ENCODE assay signal across 8 cellular contexts in the genomic region with DNA sequence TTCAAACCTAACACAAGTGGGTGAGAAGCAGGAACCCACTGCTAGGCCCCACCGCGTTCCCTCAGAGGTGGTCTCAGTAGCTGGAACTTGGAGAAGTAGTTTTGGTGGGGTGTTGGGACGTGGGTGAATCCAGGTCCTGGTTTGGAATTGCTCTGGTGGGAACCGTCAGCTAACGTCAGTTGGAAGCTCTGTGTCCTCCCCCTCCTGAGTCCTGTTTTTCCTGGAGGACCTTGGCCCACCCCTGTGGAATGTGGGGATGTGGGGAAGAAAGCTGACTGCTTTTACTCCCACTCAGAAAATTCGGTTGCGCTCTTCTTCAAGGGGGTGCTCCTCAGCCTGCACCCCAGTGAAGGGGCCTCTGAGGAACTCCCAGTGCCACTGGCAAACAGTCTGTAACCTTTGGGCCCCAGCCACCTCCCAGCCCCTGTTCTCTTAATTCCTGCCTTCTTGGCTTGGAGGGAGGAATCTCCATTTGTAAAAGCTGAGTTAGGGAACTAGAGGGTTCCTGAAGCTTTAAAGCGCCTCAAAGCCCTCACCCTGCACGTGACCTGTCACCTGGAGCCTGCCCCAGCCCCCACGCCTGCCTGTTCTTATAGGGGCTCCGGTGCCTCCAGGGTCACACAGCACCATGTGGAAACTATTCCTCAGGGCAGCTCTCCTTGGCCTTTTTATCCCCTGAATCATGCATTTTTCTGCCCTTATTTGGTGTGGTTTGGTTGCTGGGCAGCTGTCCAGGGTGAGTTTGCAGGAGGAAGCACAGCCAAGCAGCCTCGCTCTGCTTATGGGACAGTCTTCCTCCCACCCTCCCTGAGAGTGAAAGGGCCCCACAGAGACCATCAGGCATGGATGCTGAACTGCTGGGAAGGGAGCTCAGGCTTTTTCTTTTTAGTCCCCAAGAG. TPM values are rescaled to one million over a fixed set of nuclear protein-coding genes. Genes with fewer than 3 reads are reported as not detected.
DNase-seq lines count a peak whose midpoint lies in the region; ATAC-seq and TF ChIP-seq lines count a peak whose summit lies in the region.

No MANE protein-coding gene starts in this region.

- H3K4me2 ChIP-seq in BLaER1 treated with 17β-estradiol and CSF1 and Interleukin-3, amounts not matched to agents 10 nM and 100 nM = peak overlapping the region; percentile 40 to 95 (median 80); a peak in 20 of 22 replicates

- peak overlapping the region in 3 of 11 experiments; percentile 61 to 83 (median 75); a peak in 7 of 22 replicates for H3K27ac ChIP-seq in BLaER1 treated with 17β-estradiol and CSF1 and Interleukin-3, amounts not matched to agents 10 nM and 100 nM
- peak overlapping the region; percentile 81 for H3K27ac ChIP-seq in urinary bladder (ENCODE audit: low read depth)

- peak overlapping the region; percentile 36 for H3K4me3 Mint-ChIP-seq in mesothelial cell of epicardium

- H3K36me3 Mint-ChIP-seq in mesothelial cell of epicardium = peaks cover 11% of the 10 kb centered on the region

- H3K27ac Mint-ChIP-seq in mesothelial cell of epicardium = peak overlapping the region; percentile 99

- TF ChIP-seq CTCF in epithelial cell of esophagus (IDR thresholded peaks at IDR 0.05; ENCODE audit: insufficient read depth, low read depth, low read length, missing control alignments) = no peak
- no peak for TF ChIP-seq CTCF in mesothelial cell of epicardium (IDR thresholded peaks at IDR 0.05; ENCODE audit: unreplicated experiment)

- H3K4me1 Mint-ChIP-seq in mesothelial cell of epicardium = peaks cover 77% of the 10 kb centered on the region

- H3K9ac ChIP-seq in BLaER1 treated with 17β-estradiol and CSF1 and Interleukin-3, amounts not matched to agents 10 nM and 100 nM = peak overlapping the region in 5 of 11 experiments; percentile 13 to 75 (median 58); a peak in 8 of 22 replicates

- H3K36me3 ChIP-seq in BLaER1 treated with 17β-estradiol and CSF1 and Interleukin-3, amounts not matched to agents 10 nM and 100 nM = peaks cover 0 to 73% (median 0%) of the 10 kb centered on the region in 11 experiments; a peak in 7 of 22 replicates
- no peaks in the 10 kb centered on the region for H3K36me3 ChIP-seq in urinary bladder (ENCODE audit: insufficient read depth)

- WGBS in urinary bladder = 11% methylated on average over 12 of the region's 12 CpGs

- H3K27me3 ChIP-seq in BLaER1 treated with 17β-estradiol and CSF1 and Interleukin-3, amounts not matched to agents 10 nM and 100 nM = no peaks in the 10 kb centered on the region

- DNase-seq in RPMI7951 (ENCODE audit: low read depth) (peak; percentile 98), epithelial cell of esophagus (ENCODE audit: low read depth) (peak; percentile 83), mesothelial cell of epicardium (ENCODE audit: low spot score in 2 of 2, unreplicated experiment in 2 of 2) (peak; percentile 51 to 78), germinal center (ENCODE audit: low spot score) (no peak), activated gamma-delta T cell treated with Interleukin-2 at 50 U/mL for 16 hours (no peak)

- no peaks in the 10 kb centered on the region for H3K9me3 Mint-ChIP-seq in mesothelial cell of epicardium

- H3K4me1 ChIP-seq in BLaER1 treated with 17β-estradiol and CSF1 and Interleukin-3, amounts not matched to agents 10 nM and 100 nM = peaks cover 28 to 65% (median 45%) of the 10 kb centered on the region in 10 experiments
- H3K4me1 ChIP-seq in urinary bladder (ENCODE audit: insufficient read depth) = no peaks in the 10 kb centered on the region

- 0 out of 20 replicates have a peak overlapping the region, but pooled peaks of 1 of the 10 experiments have one; percentile 12 for H3K4me3 ChIP-seq in BLaER1 treated with 17β-estradiol and CSF1 and Interleukin-3, amounts not matched to agents 10 nM and 100 nM
- H3K4me3 ChIP-seq in epithelial cell of esophagus (ENCODE audit: low read length) = no peak overlapping the region
- no peak overlapping the region for H3K4me3 ChIP-seq in urinary bladder (ENCODE audit: low read depth, low read length)

- no peaks in the 10 kb centered on the region for H3K9me3 ChIP-seq in BLaER1 treated with 17β-estradiol and CSF1 and Interleukin-3, amounts not matched to agents 10 nM and 100 nM (replicated peaks in 1 of 11)

- H4K20me1 ChIP-seq in BLaER1 treated with 17β-estradiol and CSF1 and Interleukin-3, amounts not matched to agents 10 nM and 100 nM = peaks cover 0 to 82% (median 0%) of the 10 kb centered on the region in 11 experiments; a peak in 5 of 22 replicates

- H3K27me3 Mint-ChIP-seq in mesothelial cell of epicardium (ENCODE audit: low read depth) = no peaks in the 10 kb centered on the region

- no peak for ATAC-seq in HG03457 (IDR thresholded peaks at IDR 0.05; ENCODE audit: unreplicated experiment)

RNA-seq across cellular contexts. Expression of a gene that starts 16.2 kb away (rescaled TPM):
- 12.7 and 15.5 TPM in 2 replicates for total RNA-seq in RPMI7951 (2014; rRNA removed; shearing (Covaris generic))
- 31.0 to 31.9 TPM (median 31.5 TPM) in 3 replicates for total RNA-seq in mesothelial cell of epicardium
- total RNA-seq in urinary bladder = 18.0 TPM
- 40.3 TPM for polyA plus RNA-seq in urinary bladder

RNA-seq across cellular contexts. Expression of a gene that starts 32.9 kb away (rescaled TPM):
- 0.68 and 1.4 TPM in 2 replicates for total RNA-seq in RPMI7951 (2014; rRNA removed; shearing (Covaris generic))
- total RNA-seq in mesothelial cell of epicardium (1.6 to 3.0 TPM (median 2.2 TPM) in 3 replicates), urinary bladder (1.5 TPM)
- 2.5 TPM for polyA plus RNA-seq in urinary bladder

RNA-seq across cellular contexts. Expression of a gene that starts 42.2 kb away (rescaled TPM):
- 13.8 and 17.8 TPM in 2 replicates for total RNA-seq in RPMI7951 (2014; rRNA removed; shearing (Covaris generic))
- total RNA-seq in mesothelial cell of epicardium (60.7 to 62.0 TPM (median 61.4 TPM) in 3 replicates), urinary bladder (8.8 TPM)
- polyA plus RNA-seq in urinary bladder = 43.7 TPM

RNA-seq across cellular contexts. Expression of a gene that starts 47.1 kb away (rescaled TPM):
- 28.1 and 29.7 TPM in 2 replicates for total RNA-seq in RPMI7951 (2014; rRNA removed; shearing (Covaris generic))
- total RNA-seq in mesothelial cell of epicardium (26.1 to 27.8 TPM (median 27.0 TPM) in 3 replicates), urinary bladder (17.1 TPM)
- polyA plus RNA-seq in urinary bladder = 38.0 TPM

RNA-seq across cellular contexts. Expression of a gene that starts 57.7 kb away (rescaled TPM):
- 18.7 and 25.0 TPM in 2 replicates for total RNA-seq in RPMI7951 (2014; rRNA removed; shearing (Covaris generic))
- total RNA-seq in mesothelial cell of epicardium (8.3 to 9.8 TPM (median 9.7 TPM) in 3 replicates), urinary bladder (4.5 TPM)
- polyA plus RNA-seq in urinary bladder = 7.9 TPM

Comparison
In these comparisons a context has a peak if more than half of its experiments do, and no peak if none do; other contexts are left out.
1. DNase-seq: peak in RPMI7951 (single experiment), epithelial cell of esophagus (single experiment) and mesothelial cell of epicardium (2 of 2); none in germinal center (single experiment) and activated gamma-delta T cell treated with Interleukin-2 at 50 U/mL for 16 hours (single experiment).